In the genomic region with DNA sequence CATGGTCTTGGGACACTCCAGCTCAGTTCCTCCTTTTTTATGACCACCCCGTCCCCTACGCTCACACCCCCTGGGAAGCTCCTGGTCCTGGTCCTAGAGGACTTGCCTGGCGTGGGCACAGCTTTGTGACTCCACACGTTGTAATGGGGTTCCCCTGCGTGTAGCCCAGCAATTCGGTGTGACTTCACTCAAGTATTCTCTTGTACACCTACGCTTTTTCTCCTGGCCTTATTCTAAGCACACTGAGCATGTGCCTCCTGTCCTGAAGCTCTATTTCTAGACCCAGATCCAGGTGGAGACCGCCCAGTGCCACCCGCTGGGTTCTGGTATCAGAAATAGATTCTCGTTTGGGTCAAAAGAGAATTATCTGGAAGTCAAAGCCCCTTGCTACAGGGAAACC, we compare ENCODE assay signal across 19 cellular contexts. TPM values are rescaled to one million over a fixed set of nuclear protein-coding genes. Genes with fewer than 3 reads are reported as not detected.
DNase-seq lines count a peak whose midpoint lies in the region; ATAC-seq, FAIRE-seq and TF ChIP-seq lines count a peak whose summit lies in the region.
"Had no signal": no experiment of that assay in that cellular context is flagged by ENCODE, and none has a peak within 500 bp of the region (broad histone marks: within the 10 kb centered on the region; RNA-seq: fewer than 3 reads in every experiment).

No MANE protein-coding gene starts in this region.

- H3K4me1 ChIP-seq in GM23338 (ENCODE audit: insufficient read depth) (peaks cover 19% of the 10 kb centered on the region), Panc1 (ENCODE audit: control insufficient read depth, insufficient read depth, low read length) (peaks cover 53% of the 10 kb centered on the region), endodermal cell (ENCODE audit: control insufficient read depth, insufficient read depth, low read length) (peaks cover 17% of the 10 kb centered on the region)

- no peak overlapping the region for H3K9ac ChIP-seq in endodermal cell (ENCODE audit: extremely low read depth, low read length, poor library complexity, severe bottlenecking)
- H3K9ac ChIP-seq: GM23248, KMS-11 had no signal

- ATAC-seq in GM23338, result no peak
- no peak for ATAC-seq in Panc1
- ATAC-seq in natural killer cell treated with Interleukin-12 subunit alpha and Interleukin-12 subunit beta and Interleukin-15 and Interleukin-18, amount 100 ng/mL, for 72 hours, result no peak
- ATAC-seq in GM18858 (IDR thresholded peaks at IDR 0.05; ENCODE audit: unreplicated experiment), result no peak
- ATAC-seq: A549, PC-3 had no signal

- H3K27me3 Mint-ChIP-seq in GM23338 (ENCODE audit: insufficient read depth, low read depth, poor library complexity) (peaks cover 4% of the 10 kb centered on the region), endodermal cell (ENCODE audit: insufficient read depth) (no peaks in the 10 kb centered on the region)
- no peaks in the 10 kb centered on the region for H3K27me3 Mint-ChIP-seq in natural killer cell treated with Interleukin-12 subunit alpha and Interleukin-12 subunit beta and Interleukin-15 and Interleukin-18, amount 100 ng/mL, for 72 hours

- H3F3A ChIP-seq in GM23338 (replicated peaks; ENCODE audit: low read depth), result no peaks in the 10 kb centered on the region

- H3K36me3 Mint-ChIP-seq in GM23338 (ENCODE audit: low read depth) (peaks cover 5% of the 10 kb centered on the region), endodermal cell (ENCODE audit: low read depth) (peaks cover 4% of the 10 kb centered on the region)
- H3K36me3 Mint-ChIP-seq in natural killer cell treated with Interleukin-12 subunit alpha and Interleukin-12 subunit beta and Interleukin-15 and Interleukin-18, amount 100 ng/mL, for 72 hours, result no peaks in the 10 kb centered on the region
- H3K36me3 Mint-ChIP-seq: CD4-positive, alpha-beta memory T cell had no signal

- POLR2A ChIA-PET in Panc1 (lab: Charles Lee), result interaction anchor here (0.7 kb wide), 1 partner anchor 355 kb away, joined by 3 read pairs; no protein-coding TSS in a partner anchor

- H3K27me3 ChIP-seq in GM23338 (ENCODE audit: insufficient read depth) (no peaks in the 10 kb centered on the region), Panc1 (ENCODE audit: control insufficient read depth, insufficient read depth, low read length) (no peaks in the 10 kb centered on the region), endodermal cell (ENCODE audit: control insufficient read depth, insufficient read depth, low read length, poor library complexity, severe bottlenecking) (no peaks in the 10 kb centered on the region)

- H3K9me3 ChIP-seq in Panc1 (ENCODE audit: control insufficient read depth, insufficient read depth, low read depth, low read length) (no peaks in the 10 kb centered on the region), endodermal cell (ENCODE audit: control insufficient read depth, low read length) (no peaks in the 10 kb centered on the region)
- H3K9me3 ChIP-seq: A549 had no signal

- H3K4me3 Mint-ChIP-seq in GM23338 (no peak overlapping the region; the same call in 2 of the 3 replicates), endodermal cell (no peak overlapping the region)
- no peak overlapping the region for H3K4me3 Mint-ChIP-seq in natural killer cell treated with Interleukin-12 subunit alpha and Interleukin-12 subunit beta and Interleukin-15 and Interleukin-18, amount 100 ng/mL, for 72 hours
- H3K4me3 Mint-ChIP-seq: CD4-positive, alpha-beta memory T cell had no signal

- 92 to 97% methylated on average over 9 to 10 of the region's 10 CpGs for WGBS in endodermal cell (ENCODE audit: insufficient coverage in 1 of 2, insufficient read length in 1 of 2), 2 experiments

- H3K27ac Mint-ChIP-seq in GM23338 (peak overlapping the region; percentile 64; the same call in 1 of the 2 replicates), endodermal cell (peak overlapping the region; percentile 14)
- peak overlapping the region in 1 of 2 donors; percentile 65 for H3K27ac Mint-ChIP-seq in natural killer cell treated with Interleukin-12 subunit alpha and Interleukin-12 subunit beta and Interleukin-15 and Interleukin-18, amount 100 ng/mL, for 72 hours
- H3K27ac Mint-ChIP-seq: CD4-positive, alpha-beta memory T cell had no signal

- CTCF ChIA-PET in Panc1 (lab: Charles Lee), result interaction anchor here (0.6 to 1.6 kb wide), 3 partner anchors 9 to 54 kb away, joined by 3 to 4 read pairs (median 4); no protein-coding TSS in a partner anchor

- peaks cover 2% of the 10 kb centered on the region; the same call in 1 of the 3 replicates for H3K9me3 Mint-ChIP-seq in GM23338
- H3K9me3 Mint-ChIP-seq in endodermal cell, result no peaks in the 10 kb centered on the region
- no peaks in the 10 kb centered on the region for H3K9me3 Mint-ChIP-seq in natural killer cell treated with Interleukin-12 subunit alpha and Interleukin-12 subunit beta and Interleukin-15 and Interleukin-18, amount 100 ng/mL, for 72 hours
- H3K9me3 Mint-ChIP-seq: CD4-positive, alpha-beta memory T cell had no signal

- H3K36me3 ChIP-seq in GM23338 (ENCODE audit: insufficient read depth) (no peaks in the 10 kb centered on the region; the same call in 1 of the 2 replicates), Panc1 (ENCODE audit: control insufficient read depth, insufficient read depth, low read length) (no peaks in the 10 kb centered on the region), endodermal cell (ENCODE audit: control insufficient read depth, insufficient read depth, low read length) (peaks cover 4% of the 10 kb centered on the region)

- DNase-seq in GM23338 (ENCODE audit: low spot score) (no peak), Panc1 (ENCODE audit: low read depth, low spot score) (no peak), endodermal cell (peak; percentile 44), GM12891 (ENCODE audit: insufficient read length, low spot score) (no peak), NCI-H2081 treated with DMSO at 0.1 percent for 48 hours (lab: John Stamatoyannopoulos, UW) (no peak)
- DNase-seq in natural killer cell treated with Interleukin-12 subunit alpha and Interleukin-12 subunit beta and Interleukin-15 and Interleukin-18, amount 100 ng/mL, for 72 hours (ENCODE audit: low spot score), result peak; percentile 18
- DNase-seq in stimulated activated CD4-positive, alpha-beta T cell treated with anti-CD3 and anti-CD28 coated beads, Interleukin-4, amount 100 ng/mL, for 4 hours, result no peak
- DNase-seq: CD4-positive, alpha-beta memory T cell; DMS153; GDM1; GM23248; NCI-H1417 treated with DMSO at 0.1 percent for 48 hours; NCI-H187 treated with DMSO at 0.1 percent for 48 hours; NCI-H345; PC-3 had no signal

- H3K27ac ChIP-seq in GM23338 (ENCODE audit: low read depth) (0 out of 2 replicates have a peak overlapping the region, but pooled peaks have one; percentile 39), Panc1 (ENCODE audit: low read length) (peak overlapping the region; percentile 80), endodermal cell (ENCODE audit: low read depth, low read length) (peak overlapping the region; percentile 30)
- H3K27ac ChIP-seq: A549, GM23248, KMS-11 had no signal

- no peak for TF ChIP-seq CTCF in GM23338 (conservative IDR thresholded peaks at IDR 0.05; ENCODE audit: low read depth in 2 of 2)
- TF ChIP-seq CTCF in Panc1 (IDR thresholded peaks at IDR 0.05), result no peak
- no peak for TF ChIP-seq CTCF in endodermal cell (conservative IDR thresholded peaks at IDR 0.05)

- H3K4me3 ChIP-seq in GM23338 (no peak overlapping the region), Panc1 (ENCODE audit: low read depth in 2 of 2, low read length in 2 of 2) (no peak overlapping the region), endodermal cell (ENCODE audit: low read length) (no peak overlapping the region)
- H3K4me3 ChIP-seq: A549, GM23248 had no signal

- no peak overlapping the region for H2AFZ ChIP-seq in GM23338
- H2AFZ ChIP-seq: GM23248 had no signal

- no peaks in the 10 kb centered on the region for H3K79me2 ChIP-seq in GM23338 (replicated peaks; ENCODE audit: insufficient read depth)

- peaks cover 45% of the 10 kb centered on the region for H3K4me1 Mint-ChIP-seq in GM23338
- H3K4me1 Mint-ChIP-seq in endodermal cell, result peaks cover 24% of the 10 kb centered on the region
- H3K4me1 Mint-ChIP-seq in natural killer cell treated with Interleukin-12 subunit alpha and Interleukin-12 subunit beta and Interleukin-15 and Interleukin-18, amount 100 ng/mL, for 72 hours (ENCODE audit: low read depth in 2 of 2), result peaks cover 23 to 27% of the 10 kb centered on the region in 2 donors

- in situ Hi-C loops in Panc1 (cut with HindIII; ENCODE audit: low pct_unique_long_range_greater_than_20kb, low sequenced_read_pairs), result no loop called here

- H4K20me1 ChIP-seq in GM23338 (replicated peaks; ENCODE audit: insufficient read depth), result no peaks in the 10 kb centered on the region

- intact Hi-C loops in Panc1 (cut with micrococcal nuclease; ENCODE audit: unreplicated experiment), result no loop called here

- BruUV-seq in Panc1 (replicated peaks; lab: Mats Ljungman, UMichigan), result no TSS peak

- no peak overlapping the region for H3K4me2 ChIP-seq in GM23338
- H3K4me2 ChIP-seq: A549, KMS-11 had no signal

- TF ChIP-seq POLR2A in GM12891 (IDR thresholded peaks at IDR 0.05; ENCODE audit: low read depth, low read length), result no peak

- H3K9me2 ChIP-seq in GM23338 (ENCODE audit: insufficient read depth), result 0 out of 2 replicates have a peak, but pooled peaks cover 6% of the 10 kb centered on the region

- FAIRE-seq in GM12891 (lab: Jason Lieb, UNC), result no peak
- FAIRE-seq: A549, GM19239 had no signal

TF ChIP-seq in GM23338, 12 proteins besides CTCF, POLR2A, EP300 and RAD21 (continues in another document):
- no peak for TF ChIP-seq CREB1 (CRISPR knock-in tag; IDR thresholded peaks at IDR 0.05; ENCODE audit: low read depth)

TF ChIP-seq in GM12891, 5 proteins besides CTCF, POLR2A, EP300 and RAD21:
- TF ChIP-seq POU2F2 (IDR thresholded peaks at IDR 0.05; ENCODE audit: low read depth, low read length), result no peak
- TF ChIP-seq SPI1 (IDR thresholded peaks at IDR 0.05; ENCODE audit: low read depth, low read length), result no peak
- no peak for TF ChIP-seq PAX5 (IDR thresholded peaks at IDR 0.05; ENCODE audit: insufficient read depth, low read length, severe bottlenecking)
- TF ChIP-seq TAF1 (IDR thresholded peaks at IDR 0.05; ENCODE audit: low read depth, low read length), result no peak
- no peak for TF ChIP-seq POLR2AphosphoS5 (IDR thresholded peaks at IDR 0.05; ENCODE audit: low read depth, low read length)

RNA-seq across cellular contexts. Expression of a gene that starts 36.0 kb away (rescaled TPM):
- total RNA-seq in GM23338 (2014; rRNA removed; shearing (Covaris generic)), result 78.1 and 89.4 TPM in 2 replicates
- 44.2 and 47.1 TPM in 2 replicates for polyA plus RNA-seq in GM23338 (2016; fragmentation: Nextera tagmentation; extraction: Ambion mirVana)
- 83.3 TPM for total RNA-seq in Panc1 (2021; ENCODE audit: unreplicated experiment)
- polyA plus RNA-seq in Panc1 (2012; ENCODE audit: insufficient read length), result 85.5 TPM
- 10 to 100 TPM; 13.0 to 32.3 TPM for total RNA-seq in endodermal cell
- 5.7 TPM for polyA plus RNA-seq in endodermal cell (2013, experiment 1 of 2)
- polyA plus RNA-seq in endodermal cell (2013, experiment 2 of 2), result 3.7 TPM
- total RNA-seq in natural killer cell treated with Interleukin-12 subunit alpha and Interleukin-12 subunit beta and Interleukin-15 and Interleukin-18, amount 100 ng/mL, for 72 hours, result 10 to 100 TPM; 12.6 to 20.1 TPM
- polyA plus RNA-seq in GM12891 (2012; ENCODE audit: low read depth, missing spikeins), result 2.8 TPM
- total RNA-seq: CD4-positive, alpha-beta memory T cell; GM23248 had no signal
- polyA plus RNA-seq: CD4-positive, alpha-beta memory T cell; GM23248 had no signal

Comparison
In these comparisons a context has a peak if more than half of its experiments do, and no peak if none do; other contexts are left out.
1. DNase-seq: peak in endodermal cell (single experiment) and natural killer cell treated with Interleukin-12 subunit alpha and Interleukin-12 subunit beta and Interleukin-15 and Interleukin-18, amount 100 ng/mL, for 72 hours (single experiment); none in GM23338 (single experiment), Panc1 (single experiment), GM12891 (single experiment), stimulated activated CD4-positive, alpha-beta T cell treated with anti-CD3 and anti-CD28 coated beads, Interleukin-4, amount 100 ng/mL, for 4 hours (0 of 2) and NCI-H2081 treated with DMSO at 0.1 percent for 48 hours (single experiment).
2. H3K27ac ChIP-seq: peak in every context shown above with its lines; median percentile 80 in Panc1; 39 in GM23338; 30 in endodermal cell.